ENCODE assay signal across 8 cellular contexts in the genomic region with DNA sequence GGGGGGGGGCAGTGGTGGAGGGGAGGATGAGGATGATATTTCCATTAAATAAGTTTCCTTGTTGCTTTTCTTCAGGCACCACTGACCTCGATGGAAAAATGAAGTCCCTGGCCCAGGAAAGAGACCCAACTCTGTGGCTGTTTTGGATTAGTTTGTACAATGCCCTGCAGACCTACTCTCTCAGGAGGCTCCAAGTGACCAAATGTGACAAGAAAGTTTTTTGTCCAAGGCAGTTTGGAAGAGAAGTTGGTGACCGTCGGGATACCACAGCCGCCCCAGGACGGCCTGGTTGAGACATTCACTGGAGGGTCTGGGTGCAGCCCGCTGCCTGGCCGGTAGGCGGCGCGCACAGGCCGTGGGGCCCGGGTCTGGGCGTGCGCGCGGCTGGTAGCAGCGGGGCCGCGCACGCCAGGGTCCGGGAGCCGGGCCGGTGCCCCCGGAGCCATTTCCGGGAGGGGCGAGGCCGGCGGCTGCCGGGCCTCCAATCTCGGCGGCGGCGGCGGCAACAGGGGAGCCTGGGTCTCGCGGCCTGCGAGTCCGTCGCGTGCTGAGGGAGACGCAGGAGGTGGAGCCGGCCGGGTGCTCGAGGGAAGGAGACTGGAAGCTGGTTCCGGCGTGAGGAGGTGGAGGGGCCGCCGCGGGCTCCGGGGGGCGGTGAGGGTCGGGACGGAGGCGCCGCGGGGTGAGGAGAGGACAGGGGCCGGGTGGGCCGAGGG. TPM values are rescaled to one million over a fixed set of nuclear protein-coding genes. Genes with fewer than 3 reads are reported as not detected.
DNase-seq lines count a peak whose midpoint lies in the region; ATAC-seq, FAIRE-seq and TF ChIP-seq lines count a peak whose summit lies in the region.

Gene SGPL1, plus strand, starts transcription at position 445 of the 716 bp plus-strand sequence. CDS start 906 bp downstream, outside the sequence.

- peaks cover 37% of the 10 kb centered on the region for H3K4me1 Mint-ChIP-seq in activated naive CD4-positive, alpha-beta T cell treated with anti-CD3 and anti-CD28 coated beads for 36 hours (ENCODE audit: low read depth)

- no peaks in the 10 kb centered on the region for H3K27me3 Mint-ChIP-seq in activated naive CD4-positive, alpha-beta T cell treated with anti-CD3 and anti-CD28 coated beads for 36 hours (ENCODE audit: low read depth)

- no peaks in the 10 kb centered on the region for H4K20me1 ChIP-seq in DND-41 (ENCODE audit: insufficient read depth, low read length)

- H3K9me3 ChIP-seq in DND-41 (ENCODE audit: insufficient read depth, low read length, severe bottlenecking) (no peaks in the 10 kb centered on the region), neutrophil (no peaks in the 10 kb centered on the region)

- H3K27ac ChIP-seq in DND-41 (ENCODE audit: low read length) (peak within 1 kb of the TSS; percentile 76), neutrophil (peak within 1 kb of the TSS; percentile 76)

- peaks cover 12% of the 10 kb centered on the region for H3K79me2 ChIP-seq in DND-41 (ENCODE audit: insufficient read depth, low read length)

- H3K4me3 ChIP-seq in DND-41 (ENCODE audit: low read depth in 1 of 2, low read length in 2 of 2) (peak within 1 kb of the TSS; percentile 77 to 94), neutrophil (ENCODE audit: low read depth in 1 of 2, low read length in 1 of 2) (peak within 1 kb of the TSS; percentile 79 to 80)
- peak within 1 kb of the TSS; percentile 56 for H3K4me3 ChIP-seq in Jurkat, Clone E6-1 (ENCODE audit: low read length)

- H3K36me3 Mint-ChIP-seq in activated naive CD4-positive, alpha-beta T cell treated with anti-CD3 and anti-CD28 coated beads for 36 hours (ENCODE audit: low read depth): peaks cover 12% of the 10 kb centered on the region

- H3K27me3 ChIP-seq in DND-41 (ENCODE audit: insufficient read depth, low read length, poor library complexity) (no peaks in the 10 kb centered on the region), neutrophil (no peaks in the 10 kb centered on the region)

- TF ChIP-seq CTCF in DND-41 (IDR thresholded peaks at IDR 0.05; ENCODE audit: borderline replicate concordance, extremely low read depth, low read length, poor library complexity, severe bottlenecking) (peak; percentile 97), neutrophil (IDR thresholded peaks at IDR 0.05) (peak; percentile 95), subcutaneous adipose tissue (IDR thresholded peaks at IDR 0.05; ENCODE audit: low read depth) (no peak)

- H2AFZ ChIP-seq in DND-41 (ENCODE audit: low read depth, low read length): peak within 1 kb of the TSS; percentile 100

- CTCF ChIA-PET in activated naive CD4-positive, alpha-beta T cell treated with anti-CD3 and anti-CD28 coated beads for 36 hours (lab: Charles Lee): interaction anchor here (0.6 to 2.8 kb wide), 7 partner anchors 32 to 124 kb away, joined by 3 to 40 read pairs (median 4); no protein-coding TSS in a partner anchor

- ATAC-seq in DND-41 (ENCODE audit: insufficient read depth, low read depth) (peak; percentile 85), GM21529 (IDR thresholded peaks at IDR 0.05; ENCODE audit: unreplicated experiment) (peak; percentile 90)

- FAIRE-seq in frontal cortex (lab: Jason Lieb, UNC): no peak

- H3K4me2 ChIP-seq in DND-41 (ENCODE audit: insufficient read depth, low read length): peak within 1 kb of the TSS; percentile 97

- H3K9me3 Mint-ChIP-seq in activated naive CD4-positive, alpha-beta T cell treated with anti-CD3 and anti-CD28 coated beads for 36 hours: no peaks in the 10 kb centered on the region

- H3K4me1 ChIP-seq in DND-41 (ENCODE audit: insufficient read depth, low read length) (peaks cover 25% of the 10 kb centered on the region), neutrophil (ENCODE audit: control insufficient read depth in 1 of 2, insufficient read depth in 1 of 2, low read depth in 1 of 2, low read length in 1 of 2) (peaks cover 6 to 9% of the 10 kb centered on the region in 2 experiments)

- peak within 1 kb of the TSS; percentile 76 for H3K27ac Mint-ChIP-seq in activated naive CD4-positive, alpha-beta T cell treated with anti-CD3 and anti-CD28 coated beads for 36 hours

- peak within 1 kb of the TSS; percentile 82 for H3K4me3 Mint-ChIP-seq in activated naive CD4-positive, alpha-beta T cell treated with anti-CD3 and anti-CD28 coated beads for 36 hours

- peaks cover 17% of the 10 kb centered on the region; the same call in 1 of the 2 replicates for H3K36me3 ChIP-seq in DND-41 (ENCODE audit: insufficient read depth, low read length)
- peaks cover 18% of the 10 kb centered on the region for H3K36me3 ChIP-seq in neutrophil

- intact Hi-C loops in activated naive CD4-positive, alpha-beta T cell treated with anti-CD3 and anti-CD28 coated beads for 36 hours (cut with micrococcal nuclease): loop anchor here (1.0 to 10.0 kb wide), 5 partner anchors 17 to 411 kb away; partner anchors contain the start of gene EIF4EBP2

- peak within 1 kb of the TSS; percentile 69 for H3K9ac ChIP-seq in DND-41 (ENCODE audit: low read depth, low read length)

- DNase-seq in DND-41: peak; percentile 84
- DNase-seq in Jurkat, Clone E6-1 (ENCODE audit: low read depth, low spot score): peak; percentile 50
- peak; percentile 77 for DNase-seq in SK-N-DZ (ENCODE audit: low spot score)
- DNase-seq in activated naive CD4-positive, alpha-beta T cell treated with anti-CD3 and anti-CD28 coated beads for 36 hours: peak; percentile 86
- peak; percentile 91 to 93 for DNase-seq in frontal cortex (ENCODE audit: low spot score in 2 of 2)

RNA-seq across cellular contexts. Expression of gene SGPL1, which starts in this region (rescaled TPM):
- 19.6 TPM for polyA plus RNA-seq in Jurkat, Clone E6-1 (2012; ENCODE audit: insufficient read depth, insufficient read length)
- 33.1 and 35.1 TPM in 2 replicates for polyA plus RNA-seq in SK-N-DZ (2014; cell fraction: cytosol; rRNA removed)
- 27.0 and 36.4 TPM in 2 replicates for polyA plus RNA-seq in SK-N-DZ (2014; cell fraction: nucleus; rRNA removed)
- total RNA-seq in activated naive CD4-positive, alpha-beta T cell treated with anti-CD3 and anti-CD28 coated beads for 36 hours: 10 to 100 TPM; 14.8 to 17.2 TPM
- total RNA-seq in frontal cortex (40.4 TPM), subcutaneous adipose tissue (10 to 100 TPM; 25.9 to 52.6 (median 42.0) TPM)

Comparison
In these comparisons a context has a peak if more than half of its experiments do, and no peak if none do; other contexts are left out.
1. Peak in every context shown above with its lines: DNase-seq, ATAC-seq, H3K4me3 ChIP-seq and H3K27ac ChIP-seq.